In genomic region chr19:12194827-12195500, GRCh38 we compare ENCODE assay signal across 8 cellular contexts. TPM values are rescaled to one million over a fixed set of nuclear protein-coding genes. Genes with fewer than 3 reads are reported as not detected.
DNase-seq lines count a peak whose midpoint lies in the region; ATAC-seq lines count a peak whose summit lies in the region.

No MANE protein-coding gene starts in this region.

- H3K27me3 Mint-ChIP-seq in effector memory CD8-positive, alpha-beta T cell, result no peaks in the 10 kb centered on the region

- no peaks in the 10 kb centered on the region for H3K4me1 ChIP-seq in mesodermal cell (ENCODE audit: control insufficient read depth, insufficient read depth, low read length, poor library complexity, severe bottlenecking)

- WGBS in mesodermal cell (ENCODE audit: insufficient coverage in 2 of 2), 2 experiments, result 83 to 92% methylated on average over 55 to 56 of the region's 58 CpGs

- H3K9me3 ChIP-seq in mesodermal cell (ENCODE audit: control insufficient read depth, low read length), result peaks cover 48% of the 10 kb centered on the region

- H3K4me3 ChIP-seq in mesodermal cell (ENCODE audit: extremely low read depth, insufficient read depth, low read length, poor library complexity, severe bottlenecking), result peak overlapping the region; percentile 19

- H3K4me1 Mint-ChIP-seq in effector memory CD8-positive, alpha-beta T cell (ENCODE audit: low read depth in 2 of 2), result peaks cover 0 to 3% of the 10 kb centered on the region in 2 donors

- no peak overlapping the region for H3K27ac Mint-ChIP-seq in effector memory CD8-positive, alpha-beta T cell

- peaks cover 38% of the 10 kb centered on the region for H3K36me3 ChIP-seq in mesodermal cell (ENCODE audit: control insufficient read depth, insufficient read depth, low read length)

- H3K9me3 Mint-ChIP-seq in effector memory CD8-positive, alpha-beta T cell, result peaks cover 8 to 11% of the 10 kb centered on the region in 2 donors

- H3K36me3 Mint-ChIP-seq in effector memory CD8-positive, alpha-beta T cell (ENCODE audit: insufficient read depth), result peaks cover 25% of the 10 kb centered on the region

- peak; percentile 50 for DNase-seq in HK-2 (ENCODE audit: unreplicated experiment)
- peak; percentile 41 to 73 for DNase-seq in activated CD8-positive, alpha-beta memory T cell treated with anti-CD3 and anti-CD28 coated beads for 4 hours (ENCODE audit: low read depth in 2 of 2)
- DNase-seq in effector memory CD8-positive, alpha-beta T cell, result peak; percentile 3 to 19 (median 13)
- DNase-seq in stimulated activated CD8-positive, alpha-beta memory T cell treated with anti-CD3 and anti-CD28 coated beads, Interleukin-12 subunit alpha, Interleukin-12 subunit beta, amount 100 ng/mL, for 24 hours (ENCODE audit: extremely low read depth), result peak; percentile 49

- H3K27ac ChIP-seq in mesodermal cell (ENCODE audit: low read depth, low read length, severe bottlenecking), result no peak overlapping the region

- peak overlapping the region in 1 of 2 donors; percentile 43 for H3K4me3 Mint-ChIP-seq in effector memory CD8-positive, alpha-beta T cell

- peak; percentile 66 for ATAC-seq in effector memory CD8-positive, alpha-beta T cell (replicated peaks)
- ATAC-seq in HG02588 (IDR thresholded peaks at IDR 0.05; ENCODE audit: unreplicated experiment) (no peak), HG03196 (IDR thresholded peaks at IDR 0.05; ENCODE audit: unreplicated experiment) (no peak), HG03439 (IDR thresholded peaks at IDR 0.05; ENCODE audit: unreplicated experiment) (no peak)

RNA-seq across cellular contexts. Expression of gene ZNF136, which starts 32.1 kb away (rescaled TPM):
- 6.3 TPM for polyA plus RNA-seq in mesodermal cell (2013, experiment 1 of 2)
- 6.6 TPM for polyA plus RNA-seq in mesodermal cell (2013, experiment 2 of 2)

RNA-seq across cellular contexts. Expression of gene ZNF625, which starts 38.4 kb away (rescaled TPM):
- polyA plus RNA-seq in mesodermal cell (2013, experiment 1 of 2), result 5.2 TPM
- 12.2 TPM for polyA plus RNA-seq in mesodermal cell (2013, experiment 2 of 2)

RNA-seq across cellular contexts. Expression of gene ZNF20, which starts 54.8 kb away (rescaled TPM):
- polyA plus RNA-seq in mesodermal cell (2013, experiment 1 of 2), result 2.9 TPM
- polyA plus RNA-seq in mesodermal cell (2013, experiment 2 of 2), result 5.8 TPM
